Comparison of ENCODE assay signal across 9 cellular contexts in genomic region chr5:154058055-154059038, GRCh38. TPM values are rescaled to one million over a fixed set of nuclear protein-coding genes. Genes with fewer than 3 reads are reported as not detected.
A peak's percentile ranks its signal among the peaks of the same experiment; 100 is the strongest.
DNase-seq lines count a peak whose midpoint lies in the region; ATAC-seq and TF ChIP-seq lines count a peak whose summit lies in the region.
"Had no signal": no experiment of that assay in that cellular context is flagged by ENCODE, and none has a peak within 500 bp of the region (broad histone marks: within the 10 kb centered on the region; RNA-seq: fewer than 3 reads in every experiment).

No MANE protein-coding gene starts in this region.

- no peaks in the 10 kb centered on the region for H3K27me3 ChIP-seq in PC-9 (ENCODE audit: insufficient read depth, low read depth)
- no peaks in the 10 kb centered on the region for H3K27me3 ChIP-seq in naive thymus-derived CD4-positive, alpha-beta T cell (ENCODE audit: control insufficient read depth in 2 of 2, insufficient read depth in 2 of 2, low read length in 2 of 2)
- H3K27me3 ChIP-seq: neutrophil had no signal

- no peak for DNase-seq in activated CD8-positive, alpha-beta memory T cell treated with anti-CD3 and anti-CD28 coated beads, Interleukin-2, amount 10 ng/mL, durations not matched to agents 7 days and 5 days
- DNase-seq in activated CD8-positive, alpha-beta memory T cell treated with anti-CD3 and anti-CD28 coated beads for 24 hours = no peak
- DNase-seq in PC-9 (peak; percentile 77 to 87), DMS114 treated with DMSO at 0.1 percent for 48 hours (lab: John Stamatoyannopoulos, UW; ENCODE audit: unreplicated experiment) (no peak), occipital lobe (lab: John Stamatoyannopoulos, UW) (no peak)
- DNase-seq in naive thymus-derived CD4-positive, alpha-beta T cell = no peak
- no peak for DNase-seq in activated T-cell treated with anti-CD3 and anti-CD28 coated beads, Interleukin-2, amount 50 U/mL, for 1 hour

- peaks cover 19% of the 10 kb centered on the region for H3K36me3 Mint-ChIP-seq in activated CD8-positive, alpha-beta memory T cell treated with anti-CD3 and anti-CD28 coated beads, Interleukin-2, amount 10 ng/mL, durations not matched to agents 7 days and 5 days
- peaks cover 7 to 25% (median 16%) of the 10 kb centered on the region in 5 donors for H3K36me3 Mint-ChIP-seq in naive thymus-derived CD4-positive, alpha-beta T cell

- H3K9me3 Mint-ChIP-seq in activated CD8-positive, alpha-beta memory T cell treated with anti-CD3 and anti-CD28 coated beads, Interleukin-2, amount 10 ng/mL, durations not matched to agents 7 days and 5 days (ENCODE audit: low read depth) = no peaks in the 10 kb centered on the region
- H3K9me3 Mint-ChIP-seq in naive thymus-derived CD4-positive, alpha-beta T cell = no peaks in the 10 kb centered on the region

- no peak overlapping the region for H3K4me3 Mint-ChIP-seq in activated CD8-positive, alpha-beta memory T cell treated with anti-CD3 and anti-CD28 coated beads, Interleukin-2, amount 10 ng/mL, durations not matched to agents 7 days and 5 days
- H3K4me3 Mint-ChIP-seq in naive thymus-derived CD4-positive, alpha-beta T cell = no peak overlapping the region

- POLR2A ChIA-PET in PC-9 (lab: Charles Lee; ENCODE audit: unreplicated experiment) = interaction anchor here (0.6 to 0.7 kb wide), 4 partner anchors 10 to 310 kb away, joined by 3 to 6 read pairs (median 4); no protein-coding TSS in a partner anchor
- POLR2A ChIA-PET in naive thymus-derived CD4-positive, alpha-beta T cell (lab: Charles Lee) = interaction anchor here (1.1 kb wide), 1 partner anchor 19 kb away, joined by 4 read pairs; the partner anchor contains the start of gene MFAP3

- H3K27ac Mint-ChIP-seq in activated CD8-positive, alpha-beta memory T cell treated with anti-CD3 and anti-CD28 coated beads, Interleukin-2, amount 10 ng/mL, durations not matched to agents 7 days and 5 days = no peak overlapping the region
- H3K27ac Mint-ChIP-seq in naive thymus-derived CD4-positive, alpha-beta T cell = peak overlapping the region in 3 of 9 donors; percentile 22 to 65 (median 38)

- CTCF ChIA-PET in activated CD8-positive, alpha-beta memory T cell treated with anti-CD3 and anti-CD28 coated beads, Interleukin-2, amount 10 ng/mL, durations not matched to agents 7 days and 5 days (lab: Charles Lee) = interaction anchor here (0.9 to 3.3 kb wide), 9 partner anchors 8 to 349 kb away, joined by 3 to 26 read pairs (median 4); partner anchors contain the start of gene GALNT10
- CTCF ChIA-PET in PC-9 (lab: Charles Lee) = interaction anchor here (1.2 kb wide), 1 partner anchor 14 kb away, joined by 3 read pairs; no protein-coding TSS in a partner anchor
- CTCF ChIA-PET in naive thymus-derived CD4-positive, alpha-beta T cell (lab: Charles Lee) = interaction anchor here (2.5 kb wide), 1 partner anchor 14 kb away, joined by 8 read pairs; no protein-coding TSS in a partner anchor

- BruUV-seq in PC-9 (replicated peaks; lab: Mats Ljungman, UMichigan) = no TSS peak

- TF ChIP-seq CTCF in PC-9 (conservative IDR thresholded peaks at IDR 0.05) = no peak

- H3K4me1 Mint-ChIP-seq in activated CD8-positive, alpha-beta memory T cell treated with anti-CD3 and anti-CD28 coated beads, Interleukin-2, amount 10 ng/mL, durations not matched to agents 7 days and 5 days = peaks cover 23% of the 10 kb centered on the region
- peaks cover 9 to 26% (median 15%) of the 10 kb centered on the region in 7 donors for H3K4me1 Mint-ChIP-seq in naive thymus-derived CD4-positive, alpha-beta T cell

- H3K4me3 ChIP-seq in PC-9 = no peak overlapping the region
- no peak overlapping the region for H3K4me3 ChIP-seq in naive thymus-derived CD4-positive, alpha-beta T cell (ENCODE audit: low read length)

- no peaks in the 10 kb centered on the region for H3K27me3 Mint-ChIP-seq in activated CD8-positive, alpha-beta memory T cell treated with anti-CD3 and anti-CD28 coated beads, Interleukin-2, amount 10 ng/mL, durations not matched to agents 7 days and 5 days
- H3K27me3 Mint-ChIP-seq in naive thymus-derived CD4-positive, alpha-beta T cell = no peaks in the 10 kb centered on the region

- H3K79me2 ChIP-seq in PC-9 (ENCODE audit: low read depth) = no peaks in the 10 kb centered on the region

- ATAC-seq in activated CD8-positive, alpha-beta memory T cell treated with anti-CD3 and anti-CD28 coated beads, Interleukin-2, amount 10 ng/mL, durations not matched to agents 7 days and 5 days = peak; percentile 57
- peak; percentile 55 for ATAC-seq in HG03039 (IDR thresholded peaks at IDR 0.05; ENCODE audit: unreplicated experiment)
- ATAC-seq in naive thymus-derived CD4-positive, alpha-beta T cell = peak; percentile 38

- peak overlapping the region; percentile 57 for H3K4me2 ChIP-seq in PC-9

- H3F3A ChIP-seq in PC-9 (ENCODE audit: insufficient read depth, low read depth) = peaks cover 22% of the 10 kb centered on the region

- peaks cover 21% of the 10 kb centered on the region for H3K4me1 ChIP-seq in PC-9 (replicated peaks; ENCODE audit: insufficient read depth)
- H3K4me1 ChIP-seq in naive thymus-derived CD4-positive, alpha-beta T cell (ENCODE audit: control insufficient read depth in 2 of 2, insufficient read depth in 2 of 2, low read length in 2 of 2) = no peaks in the 10 kb centered on the region

- peaks cover 14% of the 10 kb centered on the region; the same call in 1 of the 2 replicates for H3K36me3 ChIP-seq in PC-9 (ENCODE audit: low read depth)
- peaks cover 0 to 6% (median 0%) of the 10 kb centered on the region in 3 experiments for H3K36me3 ChIP-seq in naive thymus-derived CD4-positive, alpha-beta T cell (ENCODE audit: control insufficient read depth in 2 of 3, insufficient read depth in 3 of 3, low read length in 3 of 3)

- no peaks in the 10 kb centered on the region for H3K9me2 ChIP-seq in PC-9 (ENCODE audit: insufficient read depth)

- H2AFZ ChIP-seq in PC-9 = no peak overlapping the region

- intact Hi-C loops in PC-9 (cut with micrococcal nuclease; ENCODE audit: unreplicated experiment) = loop anchor here (2.0 kb wide), 1 partner anchor 20 kb away; the partner anchor contains the start of genes FAM114A2 and MFAP3
- intact Hi-C loops in naive thymus-derived CD4-positive, alpha-beta T cell (cut with micrococcal nuclease) = no loop called here

- peak overlapping the region; percentile 47 for H3K27ac ChIP-seq in PC-9
- H3K27ac ChIP-seq in naive thymus-derived CD4-positive, alpha-beta T cell (ENCODE audit: low read depth, low read length) = no peak overlapping the region
- H3K27ac ChIP-seq: neutrophil had no signal

- peaks cover 11% of the 10 kb centered on the region for H4K20me1 ChIP-seq in PC-9 (ENCODE audit: insufficient read depth)

- H3K9me3 ChIP-seq in PC-9 (ENCODE audit: insufficient read depth, low read depth) = no peaks in the 10 kb centered on the region
- H3K9me3 ChIP-seq in naive thymus-derived CD4-positive, alpha-beta T cell (ENCODE audit: control insufficient read depth in 2 of 3, low read length in 3 of 3) = no peaks in the 10 kb centered on the region
- H3K9me3 ChIP-seq: neutrophil had no signal

RNA-seq across cellular contexts. Expression of gene MFAP3, which starts 19.6 kb away (rescaled TPM):
- total RNA-seq in activated CD8-positive, alpha-beta memory T cell treated with anti-CD3 and anti-CD28 coated beads, Interleukin-2, amount 10 ng/mL, durations not matched to agents 7 days and 5 days = 10 to 100 TPM; 23.3 to 26.1 TPM
- total RNA-seq in PC-9 (2021) (24.4 and 29.3 TPM in 2 replicates), occipital lobe (188 TPM)
- total RNA-seq in naive thymus-derived CD4-positive, alpha-beta T cell = 10 to 100 TPM; 11.1 to 30.6 (median 28.1) TPM
- 1 to 10 TPM; 5.6 to 7.3 TPM for polyA plus RNA-seq in naive thymus-derived CD4-positive, alpha-beta T cell

RNA-seq across cellular contexts. Expression of gene FAM114A2, which starts 19.6 kb away (rescaled TPM):
- 10 to 100 TPM; 22.3 to 27.0 TPM for total RNA-seq in activated CD8-positive, alpha-beta memory T cell treated with anti-CD3 and anti-CD28 coated beads, Interleukin-2, amount 10 ng/mL, durations not matched to agents 7 days and 5 days
- total RNA-seq in PC-9 (2021) (17.1 and 18.9 TPM in 2 replicates), occipital lobe (26.2 TPM)
- total RNA-seq in naive thymus-derived CD4-positive, alpha-beta T cell = 10 to 100 TPM; 26.2 to 53.1 (median 37.1) TPM
- 10 to 100 TPM; 23.3 to 26.1 TPM for polyA plus RNA-seq in naive thymus-derived CD4-positive, alpha-beta T cell

Comparison
In these comparisons a context has a peak if more than half of its experiments do, and no peak if none do; other contexts are left out.
1. DNase-seq: peak in PC-9 (2 of 2); none in activated CD8-positive, alpha-beta memory T cell treated with anti-CD3 and anti-CD28 coated beads, Interleukin-2, amount 10 ng/mL, durations not matched to agents 7 days and 5 days (single experiment), activated CD8-positive, alpha-beta memory T cell treated with anti-CD3 and anti-CD28 coated beads for 24 hours (single experiment), naive thymus-derived CD4-positive, alpha-beta T cell (0 of 9), DMS114 treated with DMSO at 0.1 percent for 48 hours (single experiment), activated T-cell treated with anti-CD3 and anti-CD28 coated beads, Interleukin-2, amount 50 U/mL, for 1 hour (single experiment) and occipital lobe (single experiment).
2. Peak in every context shown above with its lines, with median percentiles within 50 percentile points of each other: ATAC-seq.